1 cellular context compared by ENCODE assay signal in genomic region chr7:128385988-128386387, GRCh38.
TF ChIP-seq lines count a peak whose summit lies in the region.

No MANE protein-coding gene starts in this region.

TF ChIP-seq in HepG2, 621 proteins besides CTCF, POLR2A, EP300 and RAD21:
- peak; percentile 87 for TF ChIP-seq ZNF770 (CRISPR knock-in tag; IDR thresholded peaks at IDR 0.05)
- TF ChIP-seq CEBPB (IDR thresholded peaks at IDR 0.05; ENCODE audit: borderline replicate concordance, low read depth, low read length) = peak; percentile 65
- TF ChIP-seq CEBPG (CRISPR knock-in tag; IDR thresholded peaks at IDR 0.05) = peak; percentile 42; the same call in 1 of the 2 replicates
